In the genomic region with DNA sequence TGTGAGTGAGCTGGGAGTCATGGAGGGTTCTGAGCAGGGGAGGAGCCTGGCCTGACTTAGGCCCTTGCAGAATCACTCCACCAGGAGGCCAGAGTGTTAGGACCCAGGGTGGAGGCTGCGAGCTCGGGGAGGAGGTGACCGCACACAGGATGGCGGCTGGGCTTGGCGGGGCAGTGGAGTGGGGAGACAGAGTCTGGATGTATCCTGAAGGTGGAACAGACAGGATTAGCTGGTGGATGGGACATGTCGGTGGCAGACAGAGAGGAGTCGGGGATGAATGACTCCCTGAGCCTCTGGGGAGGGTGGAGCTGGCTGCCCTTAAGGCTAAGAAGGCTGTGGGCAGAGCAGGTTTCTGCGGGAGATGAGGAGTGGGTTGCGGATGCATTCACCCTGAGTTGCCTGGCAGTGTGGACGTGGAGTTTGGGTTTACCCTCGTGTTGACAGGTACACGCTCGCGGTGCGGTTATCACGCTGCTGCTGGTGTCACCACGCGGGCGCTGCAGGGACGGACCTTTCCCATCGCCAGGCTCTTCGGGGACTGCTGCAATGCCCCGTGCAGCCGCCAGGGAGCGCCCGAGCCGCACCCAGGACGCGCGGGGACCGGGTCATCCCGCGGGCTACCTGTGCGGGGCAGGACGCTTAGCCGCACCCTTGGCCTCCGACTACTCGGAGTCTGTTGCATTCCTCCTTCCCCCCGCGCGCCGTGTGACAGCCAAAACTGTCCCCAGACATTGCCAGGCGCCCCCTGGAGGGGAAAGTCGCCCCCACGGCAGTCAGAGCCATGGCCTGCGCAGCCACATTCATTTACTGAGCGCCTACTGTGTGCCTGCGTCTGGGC, we compare ENCODE assay signal across 8 cellular contexts. TPM values are rescaled to one million over a fixed set of nuclear protein-coding genes. Genes with fewer than 3 reads are reported as not detected.
DNase-seq lines count a peak whose midpoint lies in the region; ATAC-seq, FAIRE-seq and TF ChIP-seq lines count a peak whose summit lies in the region.

No MANE protein-coding gene starts in this region.

- peak overlapping the region; percentile 68 for H3K4me2 ChIP-seq in neuronal stem cell (ENCODE audit: insufficient read depth, low read length, poor library complexity, severe bottlenecking)

- no peak overlapping the region for H2BK15ac ChIP-seq in neuronal stem cell (ENCODE audit: low read length)

- peak overlapping the region; percentile 24 for H2BK12ac ChIP-seq in neuronal stem cell (ENCODE audit: low read length)

- peaks cover 32% of the 10 kb centered on the region for H3K4me1 Mint-ChIP-seq in activated T-helper 1 cell treated with anti-CD3 and anti-CD28 coated beads, Interleukin-12 subunit alpha, Interleukin-12 subunit beta, Interleukin-2, Interleukin-4 antibody, amounts not matched to agents 30 ng/mL and 10 ng/mL and 1 ng/mL, durations not matched to agents 14 hours and 24 hours and 36 hours (ENCODE audit: low read depth)

- no peak overlapping the region for H3K4ac ChIP-seq in neuronal stem cell (ENCODE audit: low read length)

- DNase-seq in AG04449 (ENCODE audit: low read depth, low spot score): no peak
- peak; percentile 65 for DNase-seq in RCC 7860 (ENCODE audit: low spot score)
- DNase-seq in activated T-helper 1 cell treated with anti-CD3 and anti-CD28 coated beads, Interleukin-12 subunit alpha, Interleukin-12 subunit beta, Interleukin-2, Interleukin-4 antibody, amounts not matched to agents 30 ng/mL and 10 ng/mL and 1 ng/mL, durations not matched to agents 14 hours and 24 hours and 36 hours (ENCODE audit: low spot score): peak; percentile 75
- peak; percentile 40 for DNase-seq in fibroblast of villous mesenchyme (ENCODE audit: low read depth)
- DNase-seq in neuronal stem cell (ENCODE audit: low spot score): peak; percentile 81
- DNase-seq in suprapubic skin (ENCODE audit: low spot score in 2 of 2): peak in 1 of 2 donors; percentile 86

- POLR2A ChIA-PET in AG04449 (lab: Yijun Ruan, JAX): interaction anchor here (1.1 kb wide), 1 partner anchor 67 kb away, joined by 4 read pairs; no protein-coding TSS in a partner anchor

- no peak overlapping the region for H4K8ac ChIP-seq in neuronal stem cell (ENCODE audit: low read depth, low read length)

- peak overlapping the region; percentile 56 for H3K27ac Mint-ChIP-seq in activated T-helper 1 cell treated with anti-CD3 and anti-CD28 coated beads, Interleukin-12 subunit alpha, Interleukin-12 subunit beta, Interleukin-2, Interleukin-4 antibody, amounts not matched to agents 30 ng/mL and 10 ng/mL and 1 ng/mL, durations not matched to agents 14 hours and 24 hours and 36 hours

- TF ChIP-seq POLR2A in suprapubic skin (IDR thresholded peaks at IDR 0.05): no peak

- H3K36me3 ChIP-seq in HUES64 (ENCODE audit: insufficient read depth, low read length): no peaks in the 10 kb centered on the region
- H3K36me3 ChIP-seq in neuronal stem cell (replicated peaks in 1 of 2; ENCODE audit: control insufficient read depth in 2 of 2, insufficient read depth in 2 of 2, low read length in 2 of 2): no peaks in the 10 kb centered on the region
- H3K36me3 ChIP-seq in suprapubic skin: no peaks in the 10 kb centered on the region

- no peaks in the 10 kb centered on the region for H3K27me3 Mint-ChIP-seq in activated T-helper 1 cell treated with anti-CD3 and anti-CD28 coated beads, Interleukin-12 subunit alpha, Interleukin-12 subunit beta, Interleukin-2, Interleukin-4 antibody, amounts not matched to agents 30 ng/mL and 10 ng/mL and 1 ng/mL, durations not matched to agents 14 hours and 24 hours and 36 hours (ENCODE audit: insufficient read depth)

- peak overlapping the region; percentile 44 for H3K23ac ChIP-seq in neuronal stem cell (ENCODE audit: low read depth, low read length, poor library complexity)

- no peak overlapping the region for H2AK5ac ChIP-seq in neuronal stem cell (ENCODE audit: low read depth, low read length)

- peak; percentile 95 for TF ChIP-seq CTCF in AG04449 (IDR thresholded peaks at IDR 0.05; ENCODE audit: insufficient read depth, low read length, missing control alignments)
- TF ChIP-seq CTCF in fibroblast of villous mesenchyme (IDR thresholded peaks at IDR 0.05; ENCODE audit: insufficient read depth, low read depth, low read length): peak; percentile 98
- peak; percentile 99 for TF ChIP-seq CTCF in suprapubic skin (IDR thresholded peaks at IDR 0.05)

- H3K9me3 Mint-ChIP-seq in activated T-helper 1 cell treated with anti-CD3 and anti-CD28 coated beads, Interleukin-12 subunit alpha, Interleukin-12 subunit beta, Interleukin-2, Interleukin-4 antibody, amounts not matched to agents 30 ng/mL and 10 ng/mL and 1 ng/mL, durations not matched to agents 14 hours and 24 hours and 36 hours: no peaks in the 10 kb centered on the region

- H3K14ac ChIP-seq in neuronal stem cell (ENCODE audit: low read length): no peak overlapping the region

- H3K18ac ChIP-seq in neuronal stem cell (ENCODE audit: low read length): peak overlapping the region; percentile 70

- H3K4me3 Mint-ChIP-seq in activated T-helper 1 cell treated with anti-CD3 and anti-CD28 coated beads, Interleukin-12 subunit alpha, Interleukin-12 subunit beta, Interleukin-2, Interleukin-4 antibody, amounts not matched to agents 30 ng/mL and 10 ng/mL and 1 ng/mL, durations not matched to agents 14 hours and 24 hours and 36 hours: peak overlapping the region; percentile 73

- H3K9ac ChIP-seq in HUES64 (ENCODE audit: low read depth, low read length) (no peak overlapping the region), neuronal stem cell (ENCODE audit: low read depth, low read length, poor library complexity) (peak overlapping the region; percentile 79)

- no peak overlapping the region for H4K91ac ChIP-seq in neuronal stem cell (ENCODE audit: low read depth, low read length, poor library complexity)

- H3K36me3 Mint-ChIP-seq in activated T-helper 1 cell treated with anti-CD3 and anti-CD28 coated beads, Interleukin-12 subunit alpha, Interleukin-12 subunit beta, Interleukin-2, Interleukin-4 antibody, amounts not matched to agents 30 ng/mL and 10 ng/mL and 1 ng/mL, durations not matched to agents 14 hours and 24 hours and 36 hours (ENCODE audit: low read depth): peaks cover 5% of the 10 kb centered on the region

- no peak overlapping the region for H3K27ac ChIP-seq in HUES64 (ENCODE audit: low read depth, low read length)
- no peak overlapping the region for H3K27ac ChIP-seq in neuronal stem cell (replicated peaks; ENCODE audit: low read length)
- no peak overlapping the region for H3K27ac ChIP-seq in suprapubic skin

- H3K79me1 ChIP-seq in neuronal stem cell (ENCODE audit: low read depth, low read length): no peaks in the 10 kb centered on the region

- H3K4me1 ChIP-seq in HUES64 (ENCODE audit: insufficient read depth, low read length): no peaks in the 10 kb centered on the region
- H3K4me1 ChIP-seq in neuronal stem cell (ENCODE audit: control insufficient read depth in 2 of 2, insufficient read depth in 1 of 2, low read depth in 1 of 2, low read length in 2 of 2): peaks cover 5 to 6% of the 10 kb centered on the region in 2 donors
- H3K4me1 ChIP-seq in suprapubic skin: peaks cover 16% of the 10 kb centered on the region

- H2AFZ ChIP-seq in neuronal stem cell (ENCODE audit: low read length): peak overlapping the region; percentile 84

- H3K4me3 ChIP-seq in AG04449 (ENCODE audit: low read depth, low read length): peak overlapping the region; percentile 46
- H3K4me3 ChIP-seq in HUES64 (ENCODE audit: low read length): peak overlapping the region; percentile 51
- peak overlapping the region; percentile 36 for H3K4me3 ChIP-seq in fibroblast of villous mesenchyme (ENCODE audit: low read depth, low read length)
- peak overlapping the region; percentile 37 to 39 for H3K4me3 ChIP-seq in neuronal stem cell (ENCODE audit: low read length in 2 of 2)
- H3K4me3 ChIP-seq in suprapubic skin: no peak overlapping the region

- CTCF ChIA-PET in AG04449 (lab: Yijun Ruan, JAX): interaction anchor here (0.7 to 15.2 kb wide), 40 partner anchors 10 to 354 kb away, joined by 3 to 626 read pairs (median 5); a partner anchor contains a TSS

- H2BK120ac ChIP-seq in neuronal stem cell (ENCODE audit: low read depth, low read length): no peak overlapping the region

- TF ChIP-seq EP300 in suprapubic skin (IDR thresholded peaks at IDR 0.05): no peak

- no peak overlapping the region for H2BK5ac ChIP-seq in neuronal stem cell (ENCODE audit: low read length)

- ATAC-seq in GM18520 (IDR thresholded peaks at IDR 0.05; ENCODE audit: unreplicated experiment): peak; percentile 33

- no peak for FAIRE-seq in RCC 7860 (lab: Jason Lieb, UNC)

- WGBS in HUES64: 14% methylated on average over 48 of the region's 48 CpGs
- WGBS in neuronal stem cell (ENCODE audit: extremely low coverage in 2 of 2, insufficient read length in 2 of 2, insufficient replicate concordance in 1 of 2), 2 donors: no CpG with 5 or more reads among the region's 48 CpGs
- 23% methylated on average over 26 of the region's 48 CpGs for WGBS in suprapubic skin

- intact Hi-C loops in activated T-helper 1 cell treated with anti-CD3 and anti-CD28 coated beads, Interleukin-12 subunit alpha, Interleukin-12 subunit beta, Interleukin-2, Interleukin-4 antibody, amounts not matched to agents 30 ng/mL and 10 ng/mL and 1 ng/mL, durations not matched to agents 14 hours and 24 hours and 36 hours (cut with micrococcal nuclease): loop anchor here (1.0 to 5.0 kb wide), 7 partner anchors 101 to 317 kb away; a partner anchor contains a TSS

- no peaks in the 10 kb centered on the region for H3K9me3 ChIP-seq in HUES64 (ENCODE audit: insufficient read depth, low read depth, low read length)
- H3K9me3 ChIP-seq in neuronal stem cell (replicated peaks in 1 of 2; ENCODE audit: control insufficient read depth in 2 of 2, insufficient read depth in 1 of 2, low read depth in 1 of 2, low read length in 2 of 2): no peaks in the 10 kb centered on the region
- H3K9me3 ChIP-seq in suprapubic skin: no peaks in the 10 kb centered on the region

- H3K27me3 ChIP-seq in HUES64 (ENCODE audit: insufficient read depth, low read length) (no peaks in the 10 kb centered on the region), neuronal stem cell (ENCODE audit: control insufficient read depth in 3 of 3, insufficient read depth in 3 of 3, low read depth in 1 of 3, low read length in 3 of 3) (peaks cover 0 to 10% (median 4%) of the 10 kb centered on the region in 3 experiments), suprapubic skin (peaks cover 17% of the 10 kb centered on the region)

RNA-seq across cellular contexts. Expression of a gene that starts 43.0 kb away (rescaled TPM):
- 10.6 TPM for polyA plus RNA-seq in HUES64 (2013, experiment 1 of 2)
- polyA plus RNA-seq in HUES64 (2013, experiment 2 of 2): 13.7 TPM
- total RNA-seq in activated T-helper 1 cell treated with anti-CD3 and anti-CD28 coated beads, Interleukin-12 subunit alpha, Interleukin-12 subunit beta, Interleukin-2, Interleukin-4 antibody, amounts not matched to agents 30 ng/mL and 10 ng/mL and 1 ng/mL, durations not matched to agents 14 hours and 24 hours and 36 hours: 40.6 and 43.6 TPM in 2 replicates
- total RNA-seq in fibroblast of villous mesenchyme (2.2 and 6.1 TPM in 2 replicates), suprapubic skin (10 to 100 TPM in 1 of 4 donors, 1 to 10 TPM in 3; 4.3 to 14.4 (median 7.0) TPM)
- polyA plus RNA-seq in neuronal stem cell (2013, experiment 1 of 2): 46.9 TPM
- polyA plus RNA-seq in neuronal stem cell (2013, experiment 2 of 2): 49.5 TPM
